ENCODE assay signal across 9 cellular contexts in the genomic region with DNA sequence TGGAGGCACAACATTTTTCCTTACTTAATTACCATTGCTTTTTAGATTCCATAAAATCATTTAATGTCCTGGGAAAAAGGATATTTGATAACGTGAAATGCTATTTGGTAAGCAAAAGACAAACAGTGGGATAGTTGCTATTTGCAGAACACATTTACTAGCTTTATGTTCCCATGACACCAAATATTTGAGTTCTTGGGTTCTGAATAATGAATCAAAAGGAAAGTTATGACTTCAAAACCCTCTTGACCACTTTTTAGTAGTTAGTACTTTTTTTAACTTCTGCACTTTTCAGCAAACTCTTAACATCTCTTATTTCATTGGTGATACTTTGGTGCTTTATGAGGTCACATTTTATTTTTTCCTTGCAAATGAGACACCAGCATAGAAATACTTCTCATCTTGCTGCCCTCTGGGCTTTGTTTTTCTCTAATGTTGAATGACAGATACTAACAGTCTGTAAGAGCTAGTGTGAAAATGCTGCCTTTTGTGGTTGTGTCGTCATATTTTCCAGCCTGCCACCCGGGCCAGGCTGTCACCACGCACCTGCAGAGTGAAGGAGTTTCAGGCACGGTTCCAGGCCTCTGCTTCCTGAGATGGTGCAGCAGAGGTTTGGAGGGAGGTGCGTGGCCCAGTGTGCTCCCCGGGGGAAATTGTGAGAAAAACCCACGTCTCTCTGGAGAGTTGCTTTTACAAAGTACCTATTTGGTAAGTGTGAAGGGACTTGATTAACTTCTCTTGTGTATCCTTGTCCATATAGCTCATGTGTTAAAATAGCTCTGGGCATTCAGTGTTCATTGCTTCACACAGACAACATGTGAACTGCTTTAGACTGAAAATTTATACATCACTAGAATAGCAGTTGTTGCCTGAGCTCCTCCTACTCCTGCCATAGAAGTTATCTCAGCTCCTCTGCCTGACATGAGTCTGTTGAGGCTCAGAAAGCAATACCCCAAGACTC. TPM values are rescaled to one million over a fixed set of nuclear protein-coding genes. Genes with fewer than 3 reads are reported as not detected.
DNase-seq lines count a peak whose midpoint lies in the region; ATAC-seq, FAIRE-seq and TF ChIP-seq lines count a peak whose summit lies in the region.
"Had no signal": no experiment of that assay in that cellular context is flagged by ENCODE, and none has a peak within 500 bp of the region (broad histone marks: within the 10 kb centered on the region; RNA-seq: fewer than 3 reads in every experiment).

No MANE protein-coding gene starts in this region.

- no peak overlapping the region for H3K9ac ChIP-seq in mesendoderm (ENCODE audit: low read length)

- no peak overlapping the region for H2AK5ac ChIP-seq in mesendoderm (ENCODE audit: low read length)

- no peak overlapping the region for H2BK120ac ChIP-seq in mesendoderm (ENCODE audit: low read depth, low read length)

- no peak overlapping the region for H3K4ac ChIP-seq in mesendoderm (ENCODE audit: low read depth, low read length)

- H3K27me3 ChIP-seq in mesendoderm (ENCODE audit: insufficient read depth, low read length, poor library complexity) (no peaks in the 10 kb centered on the region), BE2C (no peaks in the 10 kb centered on the region)

- H3K36me3 ChIP-seq in mesendoderm (ENCODE audit: control insufficient read depth, insufficient read depth, low read length) (no peaks in the 10 kb centered on the region), BE2C (no peaks in the 10 kb centered on the region)
- H3K36me3 ChIP-seq: thoracic aorta had no signal

- H3K4me3 ChIP-seq in mesendoderm (ENCODE audit: low read length) (no peak overlapping the region), BE2C (ENCODE audit: low read depth, low read length) (no peak overlapping the region)
- H3K4me3 ChIP-seq: thoracic aorta had no signal

- peak; percentile 78 for ATAC-seq in GM21619 (IDR thresholded peaks at IDR 0.05; ENCODE audit: unreplicated experiment)

- H2BK15ac ChIP-seq in mesendoderm (replicated peaks; ENCODE audit: low read depth): no peak overlapping the region

- DNase-seq in GM12892 (ENCODE audit: insufficient read length) (no peak), MV-4-11 (lab: John Stamatoyannopoulos, UW) (peak; percentile 5), mesendoderm (no peak), kidney tubule cell (ENCODE audit: low spot score) (no peak), BE2C (no peak)
- DNase-seq in activated T-helper 9 cell treated with anti-CD3 and anti-CD28 coated beads, Interleukin-2, amount 50 U/mL, for 16 hours (ENCODE audit: low read depth): peak; percentile 42
- DNase-seq in stimulated activated CD8-positive, alpha-beta memory T cell treated with anti-CD3 and anti-CD28 coated beads, Interleukin-12 subunit alpha, Interleukin-12 subunit beta, amount 100 ng/mL, for 24 hours (ENCODE audit: extremely low read depth): peak; percentile 40

- no peak overlapping the region for H3K56ac ChIP-seq in mesendoderm (ENCODE audit: low read length)

- no peak for TF ChIP-seq CTCF in BE2C (IDR thresholded peaks at IDR 0.05; ENCODE audit: low read depth, low read length)

- H3K79me1 ChIP-seq in mesendoderm (ENCODE audit: low read length): no peaks in the 10 kb centered on the region

- no peak overlapping the region for H2BK5ac ChIP-seq in mesendoderm (ENCODE audit: low read length)

- no CpG with 5 or more reads among the region's 8 CpGs for WGBS in mesendoderm (ENCODE audit: extremely low coverage, insufficient coverage, low lambda C conversion rate)

- H3K27ac ChIP-seq in mesendoderm (ENCODE audit: low read depth, low read length): no peak overlapping the region
- H3K27ac ChIP-seq: thoracic aorta had no signal

- H3K9me3 ChIP-seq in BE2C: no peaks in the 10 kb centered on the region
- H3K9me3 ChIP-seq: thoracic aorta had no signal

- H3K79me2 ChIP-seq in mesendoderm (ENCODE audit: control insufficient read depth, insufficient read depth, low read length): no peaks in the 10 kb centered on the region

- H4K5ac ChIP-seq in mesendoderm (ENCODE audit: low read length): no peak overlapping the region

- no peaks in the 10 kb centered on the region for H3K4me1 ChIP-seq in mesendoderm (ENCODE audit: control insufficient read depth, low read depth, low read length)
- no peaks in the 10 kb centered on the region for H3K4me1 ChIP-seq in BE2C

- TF ChIP-seq POLR2A in GM12892 (IDR thresholded peaks at IDR 0.05; ENCODE audit: low read depth, low read length): no peak

- no peak overlapping the region for H3K23ac ChIP-seq in mesendoderm (ENCODE audit: low read length)

- FAIRE-seq in GM12892 (lab: Jason Lieb, UNC): peak; percentile 98

- no peak overlapping the region for H3K4me2 ChIP-seq in mesendoderm (ENCODE audit: low read length)

- H4K8ac ChIP-seq in mesendoderm (ENCODE audit: low read depth, low read length): no peak overlapping the region

- no peak overlapping the region for H3K18ac ChIP-seq in mesendoderm (ENCODE audit: low read length)

RNA-seq across cellular contexts. Expression of a gene that starts 34.7 kb away (rescaled TPM):
- 50.7 TPM for polyA plus RNA-seq in GM12892 (2012; ENCODE audit: missing spikeins)
- polyA plus RNA-seq in mesendoderm (2013, experiment 1 of 2): 13.2 TPM
- polyA plus RNA-seq in mesendoderm (2013, experiment 2 of 2): 14.0 TPM
- polyA plus RNA-seq in BE2C (2012; ENCODE audit: insufficient read depth, insufficient read length, low read depth): 17.6 TPM

Comparison
In these comparisons a context has a peak if more than half of its experiments do, and no peak if none do; other contexts are left out.
1. DNase-seq: peak in MV-4-11 (single experiment), activated T-helper 9 cell treated with anti-CD3 and anti-CD28 coated beads, Interleukin-2, amount 50 U/mL, for 16 hours (single experiment) and stimulated activated CD8-positive, alpha-beta memory T cell treated with anti-CD3 and anti-CD28 coated beads, Interleukin-12 subunit alpha, Interleukin-12 subunit beta, amount 100 ng/mL, for 24 hours (single experiment); none in GM12892 (single experiment), mesendoderm (single experiment), kidney tubule cell (single experiment) and BE2C (single experiment).